In the genomic region with DNA sequence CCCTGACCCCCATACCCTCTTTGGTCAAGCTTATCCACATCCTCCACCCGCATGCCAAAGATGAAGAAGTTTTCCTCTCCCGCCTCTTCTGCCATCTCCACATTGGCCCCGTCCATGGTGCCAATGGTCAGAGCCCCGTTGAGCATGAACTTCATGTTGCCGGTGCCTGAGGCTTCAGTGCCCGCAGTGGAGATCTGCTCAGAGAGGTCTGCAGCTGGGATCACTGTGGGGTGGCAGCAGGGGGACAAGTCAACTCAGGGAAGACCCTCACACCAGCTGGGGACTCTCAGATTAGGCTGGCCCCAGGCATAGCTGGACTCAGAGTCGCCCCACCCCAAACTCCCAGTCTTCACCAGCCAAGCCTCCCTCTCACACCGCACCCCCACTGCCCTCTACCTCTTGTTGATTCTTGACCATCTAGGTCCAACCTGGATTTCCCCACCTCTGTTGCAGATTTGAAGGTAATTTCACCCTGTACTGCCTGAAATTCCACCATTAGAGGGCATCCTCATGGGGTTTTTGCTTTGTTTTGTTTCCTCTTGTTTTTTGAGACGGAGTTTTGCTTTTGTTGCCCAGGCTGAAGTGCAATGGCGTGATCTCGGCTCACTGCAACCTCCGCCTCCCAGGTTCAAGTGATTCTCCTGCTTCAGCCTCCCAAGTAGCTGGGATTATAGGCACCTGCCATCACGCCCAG, we compare ENCODE assay signal across 16 cellular contexts. TPM values are rescaled to one million over a fixed set of nuclear protein-coding genes. Genes with fewer than 3 reads are reported as not detected.
A peak's percentile ranks its signal among the peaks of the same experiment; 100 is the strongest.
DNase-seq lines count a peak whose midpoint lies in the region; ATAC-seq and TF ChIP-seq lines count a peak whose summit lies in the region.
"Had no signal": no experiment of that assay in that cellular context is flagged by ENCODE, and none has a peak within 500 bp of the region (broad histone marks: within the 10 kb centered on the region; RNA-seq: fewer than 3 reads in every experiment).

No MANE protein-coding gene starts in this region.

- peaks cover 18% of the 10 kb centered on the region for H3K4me1 ChIP-seq in CD4-positive, CD25-positive, alpha-beta regulatory T cell (ENCODE audit: control insufficient read depth, insufficient read depth, low read length, poor library complexity, severe bottlenecking)

- H3K36me3 Mint-ChIP-seq in CD4-positive, CD25-positive, alpha-beta regulatory T cell, result peaks cover 16% of the 10 kb centered on the region
- peaks cover 17% of the 10 kb centered on the region for H3K36me3 Mint-ChIP-seq in activated T-helper 1 cell treated with anti-CD3 and anti-CD28 coated beads, Interleukin-12 subunit alpha, Interleukin-12 subunit beta, Interleukin-2, Interleukin-4 antibody, amounts not matched to agents 30 ng/mL and 10 ng/mL and 1 ng/mL, durations not matched to agents 14 hours and 24 hours and 36 hours (ENCODE audit: low read depth)
- H3K36me3 Mint-ChIP-seq in naive B cell, result peaks cover 0 to 25% of the 10 kb centered on the region in 2 donors

- TF ChIP-seq CTCF in GM12872 (IDR thresholded peaks at IDR 0.05; ENCODE audit: insufficient read depth, low read depth, low read length), result 0 out of 3 replicates have a peak, but pooled peaks have one; percentile 27

- no peak for DNase-seq in CD4-positive, CD25-positive, alpha-beta regulatory T cell
- DNase-seq in activated T-helper 1 cell treated with anti-CD3 and anti-CD28 coated beads, Interleukin-12 subunit alpha, Interleukin-12 subunit beta, Interleukin-2, Interleukin-4 antibody, amounts not matched to agents 30 ng/mL and 10 ng/mL and 1 ng/mL, durations not matched to agents 14 hours and 24 hours and 36 hours (ENCODE audit: low spot score), result no peak
- DNase-seq in naive B cell, result no peak
- DNase-seq in DMS153 (lab: John Stamatoyannopoulos, UW), result no peak
- no peak for DNase-seq in middle frontal gyrus (ENCODE audit: extremely low spot score, low spot score)
- DNase-seq in NCI-H2196 treated with DMSO at 0.1 percent for 48 hours (lab: John Stamatoyannopoulos, UW; ENCODE audit: unreplicated experiment), result no peak
- DNase-seq: amniotic stem cell, dermis blood vessel endothelial cell, NCI-H2081 treated with DMSO at 0.1 percent for 48 hours, retina, SJCRH30 had no signal

- ATAC-seq in CD4-positive, CD25-positive, alpha-beta regulatory T cell (ENCODE audit: low read depth in 2 of 2), result no peak
- no peak for ATAC-seq in naive B cell (ENCODE audit: low read depth in 2 of 2)
- ATAC-seq: left lobe of liver had no signal

- peaks cover 5 to 54% (median 16%) of the 10 kb centered on the region in 4 donors for H3K4me1 Mint-ChIP-seq in CD4-positive, CD25-positive, alpha-beta regulatory T cell
- H3K4me1 Mint-ChIP-seq in activated T-helper 1 cell treated with anti-CD3 and anti-CD28 coated beads, Interleukin-12 subunit alpha, Interleukin-12 subunit beta, Interleukin-2, Interleukin-4 antibody, amounts not matched to agents 30 ng/mL and 10 ng/mL and 1 ng/mL, durations not matched to agents 14 hours and 24 hours and 36 hours (ENCODE audit: low read depth), result peaks cover 29% of the 10 kb centered on the region
- H3K4me1 Mint-ChIP-seq in naive B cell, result peaks cover 31 to 60% (median 50%) of the 10 kb centered on the region in 3 donors

- H3K27me3 ChIP-seq in CD4-positive, CD25-positive, alpha-beta regulatory T cell (ENCODE audit: control insufficient read depth, insufficient read depth, low read length), result no peaks in the 10 kb centered on the region
- H3K27me3 ChIP-seq: tibial artery had no signal

- H3K27me3 Mint-ChIP-seq in CD4-positive, CD25-positive, alpha-beta regulatory T cell, result peaks cover 1% of the 10 kb centered on the region
- no peaks in the 10 kb centered on the region for H3K27me3 Mint-ChIP-seq in activated T-helper 1 cell treated with anti-CD3 and anti-CD28 coated beads, Interleukin-12 subunit alpha, Interleukin-12 subunit beta, Interleukin-2, Interleukin-4 antibody, amounts not matched to agents 30 ng/mL and 10 ng/mL and 1 ng/mL, durations not matched to agents 14 hours and 24 hours and 36 hours (ENCODE audit: insufficient read depth)
- no peaks in the 10 kb centered on the region for H3K27me3 Mint-ChIP-seq in naive B cell
- H3K27me3 Mint-ChIP-seq: CD8-positive, alpha-beta memory T cell had no signal

- peak overlapping the region in 1 of 4 donors; percentile 53 for H3K4me3 Mint-ChIP-seq in CD4-positive, CD25-positive, alpha-beta regulatory T cell
- H3K4me3 Mint-ChIP-seq in activated T-helper 1 cell treated with anti-CD3 and anti-CD28 coated beads, Interleukin-12 subunit alpha, Interleukin-12 subunit beta, Interleukin-2, Interleukin-4 antibody, amounts not matched to agents 30 ng/mL and 10 ng/mL and 1 ng/mL, durations not matched to agents 14 hours and 24 hours and 36 hours, result no peak overlapping the region
- peak overlapping the region in 5 of 8 donors; percentile 40 to 83 (median 55) for H3K4me3 Mint-ChIP-seq in naive B cell
- H3K4me3 Mint-ChIP-seq: CD8-positive, alpha-beta memory T cell had no signal

- H3K9me3 Mint-ChIP-seq in CD4-positive, CD25-positive, alpha-beta regulatory T cell, result peaks cover 0 to 1% (median 0%) of the 10 kb centered on the region in 7 donors
- H3K9me3 Mint-ChIP-seq in activated T-helper 1 cell treated with anti-CD3 and anti-CD28 coated beads, Interleukin-12 subunit alpha, Interleukin-12 subunit beta, Interleukin-2, Interleukin-4 antibody, amounts not matched to agents 30 ng/mL and 10 ng/mL and 1 ng/mL, durations not matched to agents 14 hours and 24 hours and 36 hours, result no peaks in the 10 kb centered on the region
- H3K9me3 Mint-ChIP-seq in naive B cell, result no peaks in the 10 kb centered on the region
- H3K9me3 Mint-ChIP-seq: CD8-positive, alpha-beta memory T cell had no signal

- no peaks in the 10 kb centered on the region for H3K9me3 ChIP-seq in CD4-positive, CD25-positive, alpha-beta regulatory T cell (ENCODE audit: control insufficient read depth in 2 of 2, low read length in 2 of 2)
- H3K9me3 ChIP-seq: SJCRH30, tibial artery had no signal

- peak overlapping the region; percentile 80 to 86 (median 83) for H3K27ac Mint-ChIP-seq in CD4-positive, CD25-positive, alpha-beta regulatory T cell
- H3K27ac Mint-ChIP-seq in activated T-helper 1 cell treated with anti-CD3 and anti-CD28 coated beads, Interleukin-12 subunit alpha, Interleukin-12 subunit beta, Interleukin-2, Interleukin-4 antibody, amounts not matched to agents 30 ng/mL and 10 ng/mL and 1 ng/mL, durations not matched to agents 14 hours and 24 hours and 36 hours, result peak overlapping the region; percentile 60
- H3K27ac Mint-ChIP-seq in naive B cell, result peak overlapping the region in 4 of 6 donors; percentile 58 to 72 (median 69)

- H3K36me3 ChIP-seq in CD4-positive, CD25-positive, alpha-beta regulatory T cell (ENCODE audit: control insufficient read depth, insufficient read depth, low read length), result peaks cover 9% of the 10 kb centered on the region
- H3K36me3 ChIP-seq: SJCRH30 had no signal

- no peak overlapping the region for H3K4me3 ChIP-seq in CD4-positive, CD25-positive, alpha-beta regulatory T cell (ENCODE audit: low read depth, low read length)
- H3K4me3 ChIP-seq: hepatocyte, SJCRH30, tibial artery had no signal

- no peak overlapping the region for H3K27ac ChIP-seq in CD4-positive, CD25-positive, alpha-beta regulatory T cell (ENCODE audit: insufficient read depth, low read length, poor library complexity, severe bottlenecking)
- H3K27ac ChIP-seq: hepatocyte, SJCRH30, tibial artery had no signal

- intact Hi-C loops in activated T-helper 1 cell treated with anti-CD3 and anti-CD28 coated beads, Interleukin-12 subunit alpha, Interleukin-12 subunit beta, Interleukin-2, Interleukin-4 antibody, amounts not matched to agents 30 ng/mL and 10 ng/mL and 1 ng/mL, durations not matched to agents 14 hours and 24 hours and 36 hours (cut with micrococcal nuclease), result no loop called here

RNA-seq across cellular contexts. Expression of gene RASGRP2, which starts 6.6 kb away (rescaled TPM):
- total RNA-seq in CD4-positive, CD25-positive, alpha-beta regulatory T cell, result 570 TPM
- 100 to 1,000 TPM; 140 to 170 (median 157) TPM for polyA plus RNA-seq in CD4-positive, CD25-positive, alpha-beta regulatory T cell
- total RNA-seq in activated T-helper 1 cell treated with anti-CD3 and anti-CD28 coated beads, Interleukin-12 subunit alpha, Interleukin-12 subunit beta, Interleukin-2, Interleukin-4 antibody, amounts not matched to agents 30 ng/mL and 10 ng/mL and 1 ng/mL, durations not matched to agents 14 hours and 24 hours and 36 hours, result 15.8 and 19.5 TPM in 2 replicates
- 100 to 1,000 TPM; 274 to 429 (median 285) TPM for polyA plus RNA-seq in naive B cell (ENCODE audit: low read depth in 6 of 6)

RNA-seq across cellular contexts. Expression of gene PYGM, which starts 9.3 kb away (rescaled TPM):
- 10.9 TPM for total RNA-seq in CD4-positive, CD25-positive, alpha-beta regulatory T cell
- under 1 TPM in 2 of 4 donors, not detected in 2; 0.17 to 0.43 TPM for polyA plus RNA-seq in CD4-positive, CD25-positive, alpha-beta regulatory T cell
- total RNA-seq in activated T-helper 1 cell treated with anti-CD3 and anti-CD28 coated beads, Interleukin-12 subunit alpha, Interleukin-12 subunit beta, Interleukin-2, Interleukin-4 antibody, amounts not matched to agents 30 ng/mL and 10 ng/mL and 1 ng/mL, durations not matched to agents 14 hours and 24 hours and 36 hours, result 2.7 and 4.8 TPM in 2 replicates
- 1 to 10 TPM in 5 of 6 donors, not detected in 1; 2.1 to 4.9 (median 2.2) TPM for polyA plus RNA-seq in naive B cell (ENCODE audit: low read depth in 6 of 6)

RNA-seq across cellular contexts. Expression of gene NRXN2, which starts 27.5 kb away (rescaled TPM):
- 0.42 TPM for total RNA-seq in CD4-positive, CD25-positive, alpha-beta regulatory T cell
- not detected for polyA plus RNA-seq in CD4-positive, CD25-positive, alpha-beta regulatory T cell
- 0.17 and 0.23 TPM in 2 replicates for total RNA-seq in activated T-helper 1 cell treated with anti-CD3 and anti-CD28 coated beads, Interleukin-12 subunit alpha, Interleukin-12 subunit beta, Interleukin-2, Interleukin-4 antibody, amounts not matched to agents 30 ng/mL and 10 ng/mL and 1 ng/mL, durations not matched to agents 14 hours and 24 hours and 36 hours
- not detected for polyA plus RNA-seq in naive B cell (ENCODE audit: low read depth in 6 of 6)
- total RNA-seq: dermis blood vessel endothelial cell had no signal
- polyA plus RNA-seq: CD8-positive, alpha-beta memory T cell had no signal

RNA-seq across cellular contexts. Expression of gene SF1, which starts 27.8 kb away (rescaled TPM):
- 1,361 TPM for total RNA-seq in CD4-positive, CD25-positive, alpha-beta regulatory T cell
- polyA plus RNA-seq in CD4-positive, CD25-positive, alpha-beta regulatory T cell, result 100 to 1,000 TPM in 1 of 4 donors, 10 to 100 TPM in 3; 75.0 to 100 (median 89.3) TPM
- 518 and 538 TPM in 2 replicates for total RNA-seq in activated T-helper 1 cell treated with anti-CD3 and anti-CD28 coated beads, Interleukin-12 subunit alpha, Interleukin-12 subunit beta, Interleukin-2, Interleukin-4 antibody, amounts not matched to agents 30 ng/mL and 10 ng/mL and 1 ng/mL, durations not matched to agents 14 hours and 24 hours and 36 hours
- 100 to 1,000 TPM in 4 of 6 donors, 10 to 100 TPM in 2; 68.6 to 242 (median 132) TPM for polyA plus RNA-seq in naive B cell (ENCODE audit: low read depth in 6 of 6)

RNA-seq across cellular contexts. Expression of gene MAP4K2, which starts 52.5 kb away (rescaled TPM):
- 85.0 TPM for total RNA-seq in CD4-positive, CD25-positive, alpha-beta regulatory T cell
- 10 to 100 TPM; 31.5 to 39.5 (median 34.8) TPM for polyA plus RNA-seq in CD4-positive, CD25-positive, alpha-beta regulatory T cell
- total RNA-seq in activated T-helper 1 cell treated with anti-CD3 and anti-CD28 coated beads, Interleukin-12 subunit alpha, Interleukin-12 subunit beta, Interleukin-2, Interleukin-4 antibody, amounts not matched to agents 30 ng/mL and 10 ng/mL and 1 ng/mL, durations not matched to agents 14 hours and 24 hours and 36 hours, result 70.2 and 70.7 TPM in 2 replicates
- polyA plus RNA-seq in naive B cell (ENCODE audit: low read depth in 6 of 6), result 10 to 100 TPM; 29.8 to 65.0 (median 39.7) TPM

Comparison
In these comparisons a context has a peak if more than half of its experiments do, and no peak if none do; other contexts are left out.
1. RNA of gene RASGRP2, which starts 6.6 kb away (total RNA-seq): 570 TPM in CD4-positive, CD25-positive, alpha-beta regulatory T cell (single experiment); 15.8 to 19.5 TPM in activated T-helper 1 cell treated with anti-CD3 and anti-CD28 coated beads, Interleukin-12 subunit alpha, Interleukin-12 subunit beta, Interleukin-2, Interleukin-4 antibody, amounts not matched to agents 30 ng/mL and 10 ng/mL and 1 ng/mL, durations not matched to agents 14 hours and 24 hours and 36 hours; every median in the first group is over 10 times any median in the second.
2. Peak in every context shown above with its lines, with median percentiles within 50 percentile points of each other: H3K27ac Mint-ChIP-seq.